Comparison of ENCODE assay signal across 27 cellular contexts in the genomic region with DNA sequence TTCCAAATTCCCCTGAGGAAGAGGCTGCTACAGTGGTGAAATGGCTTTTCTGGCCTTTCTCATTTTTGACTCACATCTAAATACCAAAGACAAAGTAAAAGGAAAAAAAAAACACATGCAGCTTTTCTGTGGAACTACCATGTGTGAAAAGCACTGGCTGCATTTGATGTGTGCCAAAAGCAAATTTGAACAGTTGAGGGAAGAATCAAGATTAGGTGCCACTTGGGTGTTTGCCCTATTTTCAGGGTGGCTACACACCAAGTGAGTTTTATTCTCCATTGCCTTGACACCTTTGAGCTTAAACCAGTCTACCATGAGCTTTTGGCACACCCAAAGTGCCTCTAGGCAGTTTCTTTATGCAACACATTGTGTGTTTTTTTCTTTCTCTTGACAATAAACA.
"Had no signal": no experiment of that assay in that cellular context is flagged by ENCODE, and none has a peak within 500 bp of the region (broad histone marks: within the 10 kb centered on the region; RNA-seq: fewer than 3 reads in every experiment).

No MANE protein-coding gene starts in this region.

- FAIRE-seq: endothelial cell of umbilical vein, islet of Langerhans, keratinocyte had no signal

- H3K27me3 Mint-ChIP-seq: memory B cell; naive thymus-derived CD4-positive, alpha-beta T cell had no signal

- H3K27me3 ChIP-seq: esophagus squamous epithelium, gastrocnemius medialis, heart right ventricle, left lung had no signal

- DNase-seq: dermis blood vessel endothelial cell; dorsolateral prefrontal cortex; effector CD4-positive, alpha-beta T cell; effector memory CD4-positive, alpha-beta T cell; erythroblast; esophagus squamous epithelium; foreskin fibroblast; foreskin melanocyte; gastrocnemius medialis; glutamatergic neuron; head of caudate nucleus; heart right ventricle; hippocampal formation; left cardiac atrium; left lung; left ventricle myocardium superior; lower lobe of right lung; mesendoderm; midbrain; naive thymus-derived CD4-positive, alpha-beta T cell had no signal

- H3K9me3 ChIP-seq: esophagus squamous epithelium, gastrocnemius medialis, heart right ventricle, left lung, lower lobe of right lung had no signal

- H3K36me3 ChIP-seq: esophagus squamous epithelium, gastrocnemius medialis, heart right ventricle, left lung, lower lobe of right lung had no signal

- H3K4me1 Mint-ChIP-seq: memory B cell; naive thymus-derived CD4-positive, alpha-beta T cell had no signal

- H3K27ac ChIP-seq: coronary artery, dorsolateral prefrontal cortex, epithelial cell of prostate, esophagus squamous epithelium, gastrocnemius medialis, heart right ventricle, left lung, lower lobe of right lung had no signal

- H3K4me1 ChIP-seq: esophagus squamous epithelium, gastrocnemius medialis, heart right ventricle, left lung, lower lobe of right lung had no signal

- ATAC-seq: esophagus mucosa; gastrocnemius medialis; heart right ventricle; left cardiac atrium; left lung; left ventricle myocardium superior; lower lobe of right lung; naive thymus-derived CD4-positive, alpha-beta T cell had no signal

- H3K4me3 ChIP-seq: coronary artery, dorsolateral prefrontal cortex, esophagus squamous epithelium, gastrocnemius medialis, heart right ventricle, left lung, lower lobe of right lung had no signal

- H3K4me3 Mint-ChIP-seq: memory B cell; naive thymus-derived CD4-positive, alpha-beta T cell had no signal

- H3K27ac Mint-ChIP-seq: memory B cell; naive thymus-derived CD4-positive, alpha-beta T cell had no signal

- H3K36me3 Mint-ChIP-seq: memory B cell; naive thymus-derived CD4-positive, alpha-beta T cell had no signal
